Comparison of ENCODE assay signal across 15 cellular contexts in genomic region chr6:75317503-75318206, GRCh38. TPM values are rescaled to one million over a fixed set of nuclear protein-coding genes. Genes with fewer than 3 reads are reported as not detected.
DNase-seq lines count a peak whose midpoint lies in the region; ATAC-seq and TF ChIP-seq lines count a peak whose summit lies in the region.
"Had no signal": no experiment of that assay in that cellular context is flagged by ENCODE, and none has a peak within 500 bp of the region (broad histone marks: within the 10 kb centered on the region; RNA-seq: fewer than 3 reads in every experiment).

No MANE protein-coding gene starts in this region.

- DNase-seq in GM04504 (ENCODE audit: low read depth) (peak; percentile 30), amniotic stem cell (lab: John Stamatoyannopoulos, UW) (peak; percentile 17), cardiac muscle cell (ENCODE audit: low read depth in 1 of 2, low spot score in 1 of 2) (peak; percentile 24 to 86), renal cortical epithelial cell (ENCODE audit: low read depth) (peak; percentile 82), cerebellum (ENCODE audit: low spot score) (no peak), left colon (no peak)
- no peak for DNase-seq in activated CD4-positive, CD25-positive, alpha-beta regulatory T cell treated with anti-CD3 and anti-CD28 coated beads, Interleukin-2, amount 50 U/mL, for 72 hours
- DNase-seq: activated B cell treated with CpG ODN at 0.5 μM for 24 hours; activated T-cell treated with anti-CD3 and anti-CD28 coated beads, Interleukin-2, amount 50 U/mL, for 72 hours; Caco-2; Kasumi-1; naive thymus-derived CD4-positive, alpha-beta T cell; NCI-H510A; stimulated activated naive CD8-positive, alpha-beta T cell treated with anti-CD3 and anti-CD28 coated beads, Interleukin-15, Interleukin-2, amounts not matched to agents 100 U/mL and 50 U/mL, for 24 hours had no signal

- no peak for TF ChIP-seq CTCF in cardiac muscle cell (IDR thresholded peaks at IDR 0.05; ENCODE audit: low read depth, low read length)

- ATAC-seq in left colon (no peak), GM21825 (IDR thresholded peaks at IDR 0.05; ENCODE audit: unreplicated experiment) (no peak)
- ATAC-seq: activated T-cell treated with anti-CD3 and anti-CD28 coated beads, Interleukin-2, amount 50 U/mL, for 72 hours; naive thymus-derived CD4-positive, alpha-beta T cell; stimulated activated naive CD8-positive, alpha-beta T cell treated with anti-CD3 and anti-CD28 coated beads, Interleukin-15, Interleukin-2, amounts not matched to agents 100 U/mL and 50 U/mL, for 24 hours had no signal

- peak overlapping the region; percentile 90 for H3K27ac ChIP-seq in cardiac muscle cell

- intact Hi-C loops in left colon (cut with DNase I, micrococcal nuclease): no loop called here

- peaks cover 15% of the 10 kb centered on the region for H3K4me1 ChIP-seq in cardiac muscle cell (ENCODE audit: low read depth)
- H3K4me1 ChIP-seq: Caco-2 had no signal

- H3K36me3 ChIP-seq in cardiac muscle cell: peaks cover 22% of the 10 kb centered on the region

- no peaks in the 10 kb centered on the region for H3K9me3 ChIP-seq in cardiac muscle cell (ENCODE audit: low read depth)
- H3K9me3 ChIP-seq: Caco-2 had no signal

- no peak overlapping the region for H3K4me3 ChIP-seq in cardiac muscle cell

- no peaks in the 10 kb centered on the region for H3K27me3 ChIP-seq in cardiac muscle cell

RNA-seq across cellular contexts. Expression of gene TMEM30A, which starts 33.1 kb away (rescaled TPM):
- total RNA-seq in cardiac muscle cell (25.3 and 30.0 TPM in 2 replicates), renal cortical epithelial cell (256 and 346 TPM in 2 replicates), cerebellum (108 TPM), left colon (100 to 1,000 TPM in 1 of 2 donors, 10 to 100 TPM in 1; 91.2 to 107 TPM)
- polyA plus RNA-seq in cardiac muscle cell: 33.5 and 45.5 TPM in 2 replicates

Comparison
In these comparisons a context has a peak if more than half of its experiments do, and no peak if none do; other contexts are left out.
1. DNase-seq: peak in GM04504 (single experiment), amniotic stem cell (single experiment), cardiac muscle cell (2 of 2) and renal cortical epithelial cell (single experiment); none in cerebellum (single experiment), left colon (0 of 2) and activated CD4-positive, CD25-positive, alpha-beta regulatory T cell treated with anti-CD3 and anti-CD28 coated beads, Interleukin-2, amount 50 U/mL, for 72 hours (single experiment).